In genomic region chr13:40102360-40102727, GRCh38 we compare ENCODE assay signal across 11 cellular contexts.
A peak's percentile ranks its signal among the peaks of the same experiment; 100 is the strongest.
DNase-seq lines count a peak whose midpoint lies in the region; ATAC-seq and TF ChIP-seq lines count a peak whose summit lies in the region.
"Had no signal": no experiment of that assay in that cellular context is flagged by ENCODE, and none has a peak within 500 bp of the region (broad histone marks: within the 10 kb centered on the region; RNA-seq: fewer than 3 reads in every experiment).

No MANE protein-coding gene starts in this region.

- in situ Hi-C loops in HAP-1 (cut with MboI; ENCODE audit: low sequenced_read_pairs) = no loop called here

- H3K79me2 ChIP-seq in Karpas-422 (ENCODE audit: low read length) (no peaks in the 10 kb centered on the region), MM.1S (ENCODE audit: low read length) (no peaks in the 10 kb centered on the region)

- ATAC-seq in GM18861 (IDR thresholded peaks at IDR 0.05; ENCODE audit: unreplicated experiment) = peak; percentile 9
- ATAC-seq in GM21360 (IDR thresholded peaks at IDR 0.05; ENCODE audit: unreplicated experiment) = peak; percentile 17
- ATAC-seq in GM21447 (IDR thresholded peaks at IDR 0.05; ENCODE audit: unreplicated experiment) = no peak

- H4K20me1 ChIP-seq in Karpas-422 (ENCODE audit: insufficient read depth, low read depth, low read length) = no peaks in the 10 kb centered on the region
- no peaks in the 10 kb centered on the region for H4K20me1 ChIP-seq in MM.1S (ENCODE audit: insufficient read depth, low read length)

- H3K4me2 ChIP-seq in Karpas-422 (ENCODE audit: low read depth, low read length, poor library complexity, severe bottlenecking) (peak overlapping the region; percentile 14), MM.1S (ENCODE audit: low read depth, low read length) (no peak overlapping the region)

- no peaks in the 10 kb centered on the region for H3K9me3 ChIP-seq in Karpas-422 (ENCODE audit: low read length)
- H3K9me3 ChIP-seq in esophagus squamous epithelium = peaks cover 0 to 8% (median 0%) of the 10 kb centered on the region in 3 donors
- H3K9me3 ChIP-seq in HAP-1 = peaks cover 7% of the 10 kb centered on the region; the same call in 1 of the 2 replicates
- H3K9me3 ChIP-seq in MM.1S (replicated peaks; ENCODE audit: insufficient read depth, low read length) = no peaks in the 10 kb centered on the region

- H3K4me1 ChIP-seq in Karpas-422 (ENCODE audit: low read length) = peaks cover 17% of the 10 kb centered on the region
- peaks cover 6 to 33% (median 19%) of the 10 kb centered on the region in 3 donors for H3K4me1 ChIP-seq in esophagus squamous epithelium
- H3K4me1 ChIP-seq in HAP-1 = peaks cover 2% of the 10 kb centered on the region; the same call in 1 of the 2 replicates
- H3K4me1 ChIP-seq in MM.1S (ENCODE audit: low read length) = no peaks in the 10 kb centered on the region

- H3K27ac ChIP-seq in Karpas-422 (ENCODE audit: low read length) (no peak overlapping the region), esophagus squamous epithelium (peak overlapping the region; percentile 70 to 87 (median 78)), dorsolateral prefrontal cortex (no peak overlapping the region), MM.1S (ENCODE audit: low read length) (no peak overlapping the region)

- DNase-seq in Karpas-422 (no peak), esophagus squamous epithelium (lab: John Stamatoyannopoulos, UW) (no peak), HAP-1 (ENCODE audit: low spot score in 2 of 2) (no peak), dorsolateral prefrontal cortex (no peak), MM.1S (no peak)
- DNase-seq: cerebellar nuclear complex, NCI-H2227 treated with DMSO at 0.1 percent for 48 hours, substantia nigra had no signal

- H3K36me3 ChIP-seq in Karpas-422 (ENCODE audit: insufficient read depth, low read length) (no peaks in the 10 kb centered on the region), esophagus squamous epithelium (no peaks in the 10 kb centered on the region), HAP-1 (replicated peaks) (no peaks in the 10 kb centered on the region), MM.1S (replicated peaks; ENCODE audit: insufficient read depth, low read length) (no peaks in the 10 kb centered on the region)

- TF ChIP-seq POLR2A in esophagus squamous epithelium (IDR thresholded peaks at IDR 0.05) = no peak

- H3K4me3 ChIP-seq in Karpas-422 (ENCODE audit: low read length) (no peak overlapping the region), esophagus squamous epithelium (no peak overlapping the region), HAP-1 (no peak overlapping the region), dorsolateral prefrontal cortex (no peak overlapping the region), MM.1S (ENCODE audit: low read length) (no peak overlapping the region)

- H3K9ac ChIP-seq in Karpas-422 (ENCODE audit: low read length) = no peak overlapping the region
- no peak overlapping the region for H3K9ac ChIP-seq in MM.1S (ENCODE audit: low read length)

- no peak for TF ChIP-seq CTCF in esophagus squamous epithelium (IDR thresholded peaks at IDR 0.05)
- no peak for TF ChIP-seq CTCF in dorsolateral prefrontal cortex (IDR thresholded peaks at IDR 0.05 in 54 of 56, conservative IDR thresholded peaks at IDR 0.05 in 2 of 56; ENCODE audit: low read depth in 1 of 56, partially characterized antibody in 56 of 56)
- no peak for TF ChIP-seq CTCF in MM.1S (IDR thresholded peaks at IDR 0.05; ENCODE audit: low read length)

- H3K27me3 ChIP-seq in Karpas-422 (ENCODE audit: low read length) (no peaks in the 10 kb centered on the region), esophagus squamous epithelium (no peaks in the 10 kb centered on the region), HAP-1 (ENCODE audit: low read depth) (no peaks in the 10 kb centered on the region), dorsolateral prefrontal cortex (no peaks in the 10 kb centered on the region), MM.1S (replicated peaks; ENCODE audit: insufficient read depth, low read length) (no peaks in the 10 kb centered on the region)

- no peaks in the 10 kb centered on the region for H3F3A ChIP-seq in MM.1S (ENCODE audit: insufficient read depth, low read length)

- whole genome bisulfite sequencing in esophagus squamous epithelium, 2 donors = 58 to 80% methylated on average over 3 of the region's 3 CpGs

- H2AFZ ChIP-seq in Karpas-422 (ENCODE audit: low read length) (no peak overlapping the region), MM.1S (ENCODE audit: low read length) (no peak overlapping the region)

- intact Hi-C loops in esophagus squamous epithelium (cut with DNase I) = no loop called here
- intact Hi-C loops in dorsolateral prefrontal cortex (cut with DNase I) = no loop called here

- H3K9me2 ChIP-seq in Karpas-422 (replicated peaks; ENCODE audit: insufficient read depth, low read length) (no peaks in the 10 kb centered on the region), MM.1S (replicated peaks; ENCODE audit: insufficient read depth, low read length) (no peaks in the 10 kb centered on the region)

Comparison
In these comparisons a context has a peak if more than half of its experiments do, and no peak if none do; other contexts are left out.
1. H3K27ac ChIP-seq: peak in esophagus squamous epithelium (4 of 4); none in Karpas-422 (single experiment), dorsolateral prefrontal cortex (0 of 59) and MM.1S (single experiment).